28 cellular contexts compared by ENCODE assay signal in the genomic region with DNA sequence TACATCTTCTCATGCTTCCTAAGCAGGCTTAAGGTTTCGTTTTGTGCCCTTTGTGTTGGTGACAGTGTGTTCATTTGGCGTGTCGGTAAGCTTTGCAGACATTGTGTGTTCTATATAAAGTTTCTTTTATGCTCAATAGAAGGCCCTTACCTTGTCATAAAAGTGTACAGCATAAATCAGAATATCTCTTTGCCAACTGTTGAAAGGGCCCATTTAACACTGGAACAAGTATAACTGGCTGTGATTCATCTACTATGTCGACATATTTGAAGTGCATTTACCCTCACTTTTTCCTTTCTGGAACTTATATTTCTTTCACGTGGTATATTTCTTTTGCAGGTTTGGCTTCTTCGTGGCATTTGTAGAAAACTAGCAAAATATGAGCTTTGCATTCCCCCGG. TPM values are rescaled to one million over a fixed set of nuclear protein-coding genes. Genes with fewer than 3 reads are reported as not detected.
DNase-seq lines count a peak whose midpoint lies in the region; ATAC-seq and TF ChIP-seq lines count a peak whose summit lies in the region.
"Had no signal": no experiment of that assay in that cellular context is flagged by ENCODE, and none has a peak within 500 bp of the region (broad histone marks: within the 10 kb centered on the region; RNA-seq: fewer than 3 reads in every experiment).

No MANE protein-coding gene starts in this region.

- TF ChIP-seq POLR2A in gastroesophageal sphincter (IDR thresholded peaks at IDR 0.05) = no peak

- H3K27ac ChIP-seq in Karpas-422 (ENCODE audit: low read length) (peak overlapping the region; percentile 97), SU-DHL-6 (ENCODE audit: low read depth, low read length) (peak overlapping the region; percentile 96), subcutaneous abdominal adipose tissue (ENCODE audit: low read depth, low read length) (peak overlapping the region; percentile 55), gastroesophageal sphincter (no peak overlapping the region), neural progenitor cell (no peak overlapping the region)
- H3K27ac ChIP-seq: foreskin keratinocyte, hepatocyte, pancreas, SK-N-MC, thoracic aorta had no signal

- H3K9ac ChIP-seq in Karpas-422 (ENCODE audit: low read length) (peak overlapping the region; percentile 61), SU-DHL-6 (ENCODE audit: low read length) (peak overlapping the region; percentile 69), subcutaneous abdominal adipose tissue (ENCODE audit: low read length in 5 of 5) (no peak overlapping the region), neural progenitor cell (no peak overlapping the region)

- no peaks in the 10 kb centered on the region for H3K27me3 Mint-ChIP-seq in type B pancreatic cell
- peaks cover 2% of the 10 kb centered on the region for H3K27me3 Mint-ChIP-seq in neural progenitor cell (ENCODE audit: insufficient read depth, low read depth)
- H3K27me3 Mint-ChIP-seq: activated naive CD4-positive, alpha-beta T cell treated with anti-CD3 and anti-CD28 coated beads, Interleukin-2, amount 10 ng/mL, durations not matched to agents 7 days and 5 days; CD4-positive, alpha-beta memory T cell had no signal

- no peak for TF ChIP-seq CTCF in SU-DHL-6 (IDR thresholded peaks at IDR 0.05; ENCODE audit: insufficient read depth, low read length, poor library complexity, severe bottlenecking)
- no peak for TF ChIP-seq CTCF in fibroblast of mammary gland (conservative IDR thresholded peaks at IDR 0.05; ENCODE audit: control insufficient read depth, insufficient read depth, low read depth, low read length)
- TF ChIP-seq CTCF in gastroesophageal sphincter (IDR thresholded peaks at IDR 0.05) = no peak
- no peak for TF ChIP-seq CTCF in type B pancreatic cell (conservative IDR thresholded peaks at IDR 0.05)
- TF ChIP-seq CTCF in neural progenitor cell (IDR thresholded peaks at IDR 0.05) = no peak

- H4K20me1 ChIP-seq in Karpas-422 (ENCODE audit: insufficient read depth, low read depth, low read length) (no peaks in the 10 kb centered on the region), SU-DHL-6 (ENCODE audit: low read depth, low read length) (no peaks in the 10 kb centered on the region), neural progenitor cell (ENCODE audit: low read depth) (no peaks in the 10 kb centered on the region)

- H3K9me2 ChIP-seq in Karpas-422 (replicated peaks; ENCODE audit: insufficient read depth, low read length) (no peaks in the 10 kb centered on the region), SU-DHL-6 (replicated peaks; ENCODE audit: insufficient read depth, low read length) (no peaks in the 10 kb centered on the region)

- H3K27ac Mint-ChIP-seq in type B pancreatic cell = no peak overlapping the region
- no peak overlapping the region for H3K27ac Mint-ChIP-seq in neural progenitor cell
- H3K27ac Mint-ChIP-seq: activated naive CD4-positive, alpha-beta T cell treated with anti-CD3 and anti-CD28 coated beads, Interleukin-2, amount 10 ng/mL, durations not matched to agents 7 days and 5 days; CD4-positive, alpha-beta memory T cell; natural killer cell treated with Interleukin-12 subunit alpha and Interleukin-12 subunit beta and Interleukin-15 and Interleukin-18, amount 100 ng/mL, for 72 hours had no signal

- no peak overlapping the region for H2AFZ ChIP-seq in Karpas-422 (ENCODE audit: low read length)
- H2AFZ ChIP-seq in SU-DHL-6 (ENCODE audit: low read depth, low read length, severe bottlenecking) = no peak overlapping the region
- no peak overlapping the region for H2AFZ ChIP-seq in neural progenitor cell (replicated peaks)
- H2AFZ ChIP-seq: hepatocyte had no signal

- H3K4me3 ChIP-seq in Karpas-422 (ENCODE audit: low read length) = peak overlapping the region; percentile 26; the same call in 1 of the 2 replicates
- peak overlapping the region; percentile 28 for H3K4me3 ChIP-seq in SU-DHL-6 (ENCODE audit: insufficient read depth, low read length, poor library complexity, severe bottlenecking)
- H3K4me3 ChIP-seq in fibroblast of mammary gland (ENCODE audit: control insufficient read depth, low read depth, low read length) = no peak overlapping the region
- no peak overlapping the region for H3K4me3 ChIP-seq in subcutaneous abdominal adipose tissue (ENCODE audit: low read depth in 1 of 5, low read length in 5 of 5)
- no peak overlapping the region for H3K4me3 ChIP-seq in gastroesophageal sphincter
- no peak overlapping the region for H3K4me3 ChIP-seq in neural progenitor cell
- H3K4me3 ChIP-seq: hepatocyte, MG63, pancreas, SK-N-MC, thoracic aorta had no signal

- H3K4me3 Mint-ChIP-seq in type B pancreatic cell = no peak overlapping the region
- H3K4me3 Mint-ChIP-seq in neural progenitor cell = no peak overlapping the region
- H3K4me3 Mint-ChIP-seq: activated naive CD4-positive, alpha-beta T cell treated with anti-CD3 and anti-CD28 coated beads, Interleukin-2, amount 10 ng/mL, durations not matched to agents 7 days and 5 days; activated T-cell treated with anti-CD3 and anti-CD28 coated beads, Interleukin-2, amount 50 U/mL, for 72 hours; CD4-positive, alpha-beta memory T cell; natural killer cell treated with Interleukin-12 subunit alpha and Interleukin-12 subunit beta and Interleukin-15 and Interleukin-18, amount 100 ng/mL, for 72 hours had no signal

- H3K4me1 Mint-ChIP-seq in type B pancreatic cell (ENCODE audit: unreplicated experiment) = peaks cover 38% of the 10 kb centered on the region
- peaks cover 39% of the 10 kb centered on the region for H3K4me1 Mint-ChIP-seq in neural progenitor cell
- H3K4me1 Mint-ChIP-seq: activated naive CD4-positive, alpha-beta T cell treated with anti-CD3 and anti-CD28 coated beads, Interleukin-2, amount 10 ng/mL, durations not matched to agents 7 days and 5 days had no signal

- no peak for DNase-seq in Karpas-422
- DNase-seq in fibroblast of mammary gland (ENCODE audit: low read depth) = peak; percentile 39
- DNase-seq in type B pancreatic cell (ENCODE audit: extremely low spot score, unreplicated experiment) = no peak
- DNase-seq in neural progenitor cell (ENCODE audit: low spot score) = no peak
- DNase-seq: activated CD4-positive, alpha-beta T cell treated with anti-CD3 and anti-CD28 coated beads for 4 hours; activated naive CD4-positive, alpha-beta T cell treated with anti-CD3 and anti-CD28 coated beads, Interleukin-2, amount 10 ng/mL, durations not matched to agents 7 days and 5 days; activated T-cell treated with anti-CD3 and anti-CD28 coated beads, Interleukin-2, amount 50 U/mL, for 72 hours; aorta; CD4-positive, alpha-beta memory T cell; dermis blood vessel endothelial cell; left ventricle myocardium superior; MG63; NCI-H1436; NCI-H2107; NCI-H446; pancreas; right cardiac atrium; stimulated activated CD4-positive, alpha-beta T cell treated with anti-CD3 and anti-CD28 coated beads, Interleukin-4, amount 100 ng/mL, for 4 hours; stimulated activated naive CD4-positive, alpha-beta T cell treated with Interleukin-2 at 50 U/mL for 16 hours; T-helper 2 cell had no signal

- peaks cover 98% of the 10 kb centered on the region for H3K79me2 ChIP-seq in Karpas-422 (ENCODE audit: low read length)
- peaks cover 100% of the 10 kb centered on the region for H3K79me2 ChIP-seq in SU-DHL-6 (ENCODE audit: insufficient read depth, low read length)
- H3K79me2 ChIP-seq in neural progenitor cell (ENCODE audit: low read depth) = no peaks in the 10 kb centered on the region

- H3K27me3 ChIP-seq in Karpas-422 (ENCODE audit: low read length) = no peaks in the 10 kb centered on the region
- H3K27me3 ChIP-seq in SU-DHL-6 (ENCODE audit: low read length) = no peaks in the 10 kb centered on the region
- H3K27me3 ChIP-seq in subcutaneous abdominal adipose tissue (ENCODE audit: control insufficient read depth in 5 of 5, insufficient read depth in 4 of 5, low read length in 5 of 5) = no peaks in the 10 kb centered on the region
- no peaks in the 10 kb centered on the region for H3K27me3 ChIP-seq in gastroesophageal sphincter
- H3K27me3 ChIP-seq in neural progenitor cell = no peaks in the 10 kb centered on the region
- H3K27me3 ChIP-seq: foreskin keratinocyte, hepatocyte, MG63, pancreas had no signal

- no peak for ATAC-seq in gastroesophageal sphincter
- ATAC-seq: activated T-cell treated with anti-CD3 and anti-CD28 coated beads, Interleukin-2, amount 50 U/mL, for 72 hours; foreskin keratinocyte; left ventricle myocardium superior; natural killer cell treated with Interleukin-12 subunit alpha and Interleukin-12 subunit beta and Interleukin-15 and Interleukin-18, amount 100 ng/mL, for 72 hours; pancreas; right cardiac atrium had no signal

- no peaks in the 10 kb centered on the region for H3K9me3 ChIP-seq in Karpas-422 (ENCODE audit: low read length)
- no peaks in the 10 kb centered on the region for H3K9me3 ChIP-seq in SU-DHL-6 (ENCODE audit: insufficient read depth, low read length)
- H3K9me3 ChIP-seq in subcutaneous abdominal adipose tissue (ENCODE audit: control insufficient read depth in 5 of 5, low read length in 5 of 5) = no peaks in the 10 kb centered on the region
- no peaks in the 10 kb centered on the region for H3K9me3 ChIP-seq in gastroesophageal sphincter
- no peaks in the 10 kb centered on the region for H3K9me3 ChIP-seq in neural progenitor cell (ENCODE audit: low read depth)
- H3K9me3 ChIP-seq: MG63, pancreas, thoracic aorta had no signal

- H3K4me1 ChIP-seq in Karpas-422 (ENCODE audit: low read length) (peaks cover 99% of the 10 kb centered on the region), subcutaneous abdominal adipose tissue (ENCODE audit: control insufficient read depth in 5 of 5, insufficient read depth in 5 of 5, low read length in 5 of 5) (peaks cover 8 to 51% (median 46%) of the 10 kb centered on the region in 5 donors), gastroesophageal sphincter (peaks cover 2 to 76% (median 5%) of the 10 kb centered on the region in 3 donors), neural progenitor cell (peaks cover 19% of the 10 kb centered on the region)
- H3K4me1 ChIP-seq: foreskin keratinocyte had no signal

- H3K36me3 Mint-ChIP-seq in type B pancreatic cell = peaks cover 4% of the 10 kb centered on the region
- H3K36me3 Mint-ChIP-seq in neural progenitor cell = no peaks in the 10 kb centered on the region
- H3K36me3 Mint-ChIP-seq: activated naive CD4-positive, alpha-beta T cell treated with anti-CD3 and anti-CD28 coated beads, Interleukin-2, amount 10 ng/mL, durations not matched to agents 7 days and 5 days; natural killer cell treated with Interleukin-12 subunit alpha and Interleukin-12 subunit beta and Interleukin-15 and Interleukin-18, amount 100 ng/mL, for 72 hours had no signal

- no peaks in the 10 kb centered on the region for H3K36me3 ChIP-seq in Karpas-422 (ENCODE audit: insufficient read depth, low read length)
- H3K36me3 ChIP-seq in SU-DHL-6 (ENCODE audit: low read length) = no peaks in the 10 kb centered on the region
- H3K36me3 ChIP-seq in subcutaneous abdominal adipose tissue (ENCODE audit: control insufficient read depth in 5 of 5, insufficient read depth in 5 of 5, low read length in 5 of 5) = no peaks in the 10 kb centered on the region
- H3K36me3 ChIP-seq in gastroesophageal sphincter = no peaks in the 10 kb centered on the region
- no peaks in the 10 kb centered on the region for H3K36me3 ChIP-seq in neural progenitor cell
- H3K36me3 ChIP-seq: MG63, pancreas, thoracic aorta had no signal

- H3K9me3 Mint-ChIP-seq in type B pancreatic cell = no peaks in the 10 kb centered on the region
- no peaks in the 10 kb centered on the region for H3K9me3 Mint-ChIP-seq in neural progenitor cell
- H3K9me3 Mint-ChIP-seq: activated naive CD4-positive, alpha-beta T cell treated with anti-CD3 and anti-CD28 coated beads, Interleukin-2, amount 10 ng/mL, durations not matched to agents 7 days and 5 days; activated T-cell treated with anti-CD3 and anti-CD28 coated beads, Interleukin-2, amount 50 U/mL, for 72 hours; natural killer cell treated with Interleukin-12 subunit alpha and Interleukin-12 subunit beta and Interleukin-15 and Interleukin-18, amount 100 ng/mL, for 72 hours had no signal

- no peak for TF ChIP-seq EP300 in gastroesophageal sphincter (IDR thresholded peaks at IDR 0.05)

- H3K4me2 ChIP-seq in Karpas-422 (ENCODE audit: low read depth, low read length, poor library complexity, severe bottlenecking) = peak overlapping the region; percentile 67
- H3K4me2 ChIP-seq in SU-DHL-6 (ENCODE audit: low read depth, low read length, poor library complexity, severe bottlenecking) = peak overlapping the region; percentile 84
- no peak overlapping the region for H3K4me2 ChIP-seq in neural progenitor cell
- H3K4me2 ChIP-seq: hepatocyte had no signal

- 89 to 100% methylated on average over 2 to 7 of the region's 7 CpGs for WGBS in gastroesophageal sphincter (ENCODE audit: low coverage in 1 of 2), 2 donors

- peaks cover 80% of the 10 kb centered on the region for H3F3A ChIP-seq in SU-DHL-6 (ENCODE audit: insufficient read depth)
- no peaks in the 10 kb centered on the region for H3F3A ChIP-seq in neural progenitor cell (ENCODE audit: low read depth)

RNA-seq across cellular contexts. Expression of a gene that starts 32.7 kb away (rescaled TPM):
- 28.8 and 63.5 TPM in 2 replicates for total RNA-seq in Karpas-422 (2014; rRNA removed; shearing (Covaris generic); ENCODE audit: low replicate concordance)
- 10 to 100 TPM; 12.4 to 36.2 (median 20.4) TPM for total RNA-seq in gastroesophageal sphincter
- 3.8 and 35.8 TPM in 2 replicates for total RNA-seq in type B pancreatic cell (ENCODE audit: low replicate concordance)
- 1.1 and 6.5 TPM in 2 replicates for total RNA-seq in neural progenitor cell (ENCODE audit: low replicate concordance)

Comparison
In these comparisons a context has a peak if more than half of its experiments do, and no peak if none do; other contexts are left out.
1. H3K27ac ChIP-seq: peak in Karpas-422 (single experiment), SU-DHL-6 (single experiment) and subcutaneous abdominal adipose tissue (single experiment); none in gastroesophageal sphincter (0 of 4) and neural progenitor cell (single experiment).
2. H3K4me3 ChIP-seq: peak in Karpas-422 (single experiment) and SU-DHL-6 (single experiment); none in fibroblast of mammary gland (single experiment), subcutaneous abdominal adipose tissue (0 of 5), gastroesophageal sphincter (0 of 2) and neural progenitor cell (single experiment).
3. H3K9ac ChIP-seq: peak in Karpas-422 (single experiment) and SU-DHL-6 (single experiment); none in subcutaneous abdominal adipose tissue (0 of 5) and neural progenitor cell (single experiment).